Comparison of ENCODE assay signal across 1 cellular context in genomic region chr6:160365117-160365516, GRCh38.
TF ChIP-seq lines count a peak whose summit lies in the region.

No MANE protein-coding gene starts in this region.

TF ChIP-seq in HepG2, 621 proteins besides CTCF, POLR2A, EP300 and RAD21 (continued from another document):
- TF ChIP-seq ZMAT5 (CRISPR knock-in tag; IDR thresholded peaks at IDR 0.05; ENCODE audit: borderline replicate concordance, low read depth): no peak
- no peak for TF ChIP-seq NR2F6 (IDR thresholded peaks at IDR 0.05)
- TF ChIP-seq NR2F6 (CRISPR knock-in tag; IDR thresholded peaks at IDR 0.05): no peak
- no peak for TF ChIP-seq ISX (CRISPR knock-in tag; conservative IDR thresholded peaks at IDR 0.05)
